Comparison of ENCODE assay signal across 1 cellular context in genomic region chr10:110639858-110640257, GRCh38. TPM values are rescaled to one million over a fixed set of nuclear protein-coding genes. Genes with fewer than 3 reads are reported as not detected.
"Had no signal": no experiment of that assay in that cellular context is flagged by ENCODE, and none has a peak within 500 bp of the region (broad histone marks: within the 10 kb centered on the region; RNA-seq: fewer than 3 reads in every experiment).

No MANE protein-coding gene starts in this region.

RNA-seq across cellular contexts. Expression of gene RBM20, which starts 4.3 kb away (rescaled TPM):
- total RNA-seq: MCF 10A had no signal
